Comparison of ENCODE assay signal across 23 cellular contexts in the genomic region with DNA sequence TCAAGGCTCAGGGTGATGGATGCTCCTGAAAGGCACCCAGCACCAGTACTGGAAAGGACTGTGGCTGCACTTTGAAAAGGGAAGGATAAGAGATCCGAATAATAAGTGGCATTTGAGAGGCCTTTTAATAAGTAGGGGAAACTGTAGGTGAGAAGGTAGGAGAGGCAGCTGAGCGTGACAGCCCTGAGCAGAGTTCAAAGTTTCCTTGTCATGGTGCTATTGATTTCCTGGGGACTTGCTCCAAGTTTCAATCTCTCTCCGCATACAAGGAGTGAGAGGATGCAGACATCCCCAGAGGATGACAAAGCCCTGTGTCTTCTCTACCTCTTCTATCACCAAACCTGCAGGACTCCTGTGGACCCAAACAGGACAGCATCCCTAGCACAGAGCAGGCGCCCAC.
"Had no signal": no experiment of that assay in that cellular context is flagged by ENCODE, and none has a peak within 500 bp of the region (broad histone marks: within the 10 kb centered on the region; RNA-seq: fewer than 3 reads in every experiment).

No MANE protein-coding gene starts in this region.

- FAIRE-seq: keratinocyte, pancreas, TTC549 had no signal

- H3K27me3 Mint-ChIP-seq: stimulated activated memory B cell treated with anti-CD40 and anti-IgM and Interleukin-4, amounts not matched to agents 10 μg/mL and 1 μg/mL and 100 μg/mL, for 72 hours had no signal

- H3K27ac Mint-ChIP-seq: activated CD4-positive, alpha-beta memory T cell treated with anti-CD3 and anti-CD28 coated beads for 36 hours; activated CD4-positive, alpha-beta T cell treated with anti-CD3 and anti-CD28 coated beads for 36 hours; activated naive CD8-positive, alpha-beta T cell treated with anti-CD3 and anti-CD28 coated beads for 36 hours; stimulated activated memory B cell treated with anti-CD40 and anti-IgM and Interleukin-4, amounts not matched to agents 10 μg/mL and 1 μg/mL and 100 μg/mL, for 72 hours; T-helper 2 cell treated with Interferon-gamma antibody and Interleukin-4, amounts not matched to agents 5 μg/mL and 100 μg/mL, for 36 hours; WTC11 had no signal

- ATAC-seq: activated CD4-positive, alpha-beta T cell treated with anti-CD3 and anti-CD28 coated beads for 36 hours; body of pancreas; pancreas; stimulated activated memory B cell treated with anti-CD40 and anti-IgM and Interleukin-4, amounts not matched to agents 10 μg/mL and 1 μg/mL and 100 μg/mL, for 72 hours; WTC11 had no signal

- DNase-seq: activated CD4-positive, alpha-beta memory T cell treated with anti-CD3 and anti-CD28 coated beads for 36 hours; activated CD4-positive, alpha-beta T cell treated with anti-CD3 and anti-CD28 coated beads for 36 hours; activated naive CD8-positive, alpha-beta T cell treated with anti-CD3 and anti-CD28 coated beads for 36 hours; amygdala; caudate nucleus; foreskin melanocyte; head of caudate nucleus; left ventricle myocardium inferior; mammary epithelial cell; midbrain; pancreas; sigmoid colon; spleen; stimulated activated CD4-positive, alpha-beta T cell treated with anti-CD3 and anti-CD28 coated beads, Interleukin-4, amount 100 ng/mL, for 4 hours; testis; upper lobe of left lung had no signal

- H3K9me3 ChIP-seq: body of pancreas, left ventricle myocardium inferior, pancreas, sigmoid colon, spleen, testis, upper lobe of left lung had no signal

- H3K4me3 Mint-ChIP-seq: activated CD4-positive, alpha-beta memory T cell treated with anti-CD3 and anti-CD28 coated beads for 36 hours; activated CD4-positive, alpha-beta T cell treated with anti-CD3 and anti-CD28 coated beads for 36 hours; activated naive CD8-positive, alpha-beta T cell treated with anti-CD3 and anti-CD28 coated beads for 36 hours; stimulated activated memory B cell treated with anti-CD40 and anti-IgM and Interleukin-4, amounts not matched to agents 10 μg/mL and 1 μg/mL and 100 μg/mL, for 72 hours; T-helper 2 cell treated with Interferon-gamma antibody and Interleukin-4, amounts not matched to agents 5 μg/mL and 100 μg/mL, for 36 hours; WTC11 had no signal

- H3K27ac ChIP-seq: body of pancreas, epithelial cell of prostate, left ventricle myocardium inferior, pancreas, spleen, upper lobe of left lung had no signal

- H3K36me3 Mint-ChIP-seq: activated CD4-positive, alpha-beta memory T cell treated with anti-CD3 and anti-CD28 coated beads for 36 hours; activated naive CD8-positive, alpha-beta T cell treated with anti-CD3 and anti-CD28 coated beads for 36 hours; stimulated activated memory B cell treated with anti-CD40 and anti-IgM and Interleukin-4, amounts not matched to agents 10 μg/mL and 1 μg/mL and 100 μg/mL, for 72 hours; WTC11 had no signal

- H3K9me3 Mint-ChIP-seq: activated CD4-positive, alpha-beta memory T cell treated with anti-CD3 and anti-CD28 coated beads for 36 hours; activated naive CD8-positive, alpha-beta T cell treated with anti-CD3 and anti-CD28 coated beads for 36 hours; stimulated activated memory B cell treated with anti-CD40 and anti-IgM and Interleukin-4, amounts not matched to agents 10 μg/mL and 1 μg/mL and 100 μg/mL, for 72 hours; T-helper 2 cell treated with Interferon-gamma antibody and Interleukin-4, amounts not matched to agents 5 μg/mL and 100 μg/mL, for 36 hours; WTC11 had no signal

- H3K4me3 ChIP-seq: body of pancreas, left ventricle myocardium inferior, pancreas, sigmoid colon, spleen, testis, upper lobe of left lung had no signal

- H3K27me3 ChIP-seq: body of pancreas, pancreas, sigmoid colon, spleen, testis, upper lobe of left lung had no signal

- H3K36me3 ChIP-seq: left ventricle myocardium inferior, pancreas, sigmoid colon, spleen, upper lobe of left lung had no signal

- H3K4me1 Mint-ChIP-seq: activated CD4-positive, alpha-beta T cell treated with anti-CD3 and anti-CD28 coated beads for 36 hours; activated naive CD8-positive, alpha-beta T cell treated with anti-CD3 and anti-CD28 coated beads for 36 hours had no signal

- H3K4me1 ChIP-seq: spleen, upper lobe of left lung had no signal
